21 cellular contexts compared by ENCODE assay signal in the genomic region with DNA sequence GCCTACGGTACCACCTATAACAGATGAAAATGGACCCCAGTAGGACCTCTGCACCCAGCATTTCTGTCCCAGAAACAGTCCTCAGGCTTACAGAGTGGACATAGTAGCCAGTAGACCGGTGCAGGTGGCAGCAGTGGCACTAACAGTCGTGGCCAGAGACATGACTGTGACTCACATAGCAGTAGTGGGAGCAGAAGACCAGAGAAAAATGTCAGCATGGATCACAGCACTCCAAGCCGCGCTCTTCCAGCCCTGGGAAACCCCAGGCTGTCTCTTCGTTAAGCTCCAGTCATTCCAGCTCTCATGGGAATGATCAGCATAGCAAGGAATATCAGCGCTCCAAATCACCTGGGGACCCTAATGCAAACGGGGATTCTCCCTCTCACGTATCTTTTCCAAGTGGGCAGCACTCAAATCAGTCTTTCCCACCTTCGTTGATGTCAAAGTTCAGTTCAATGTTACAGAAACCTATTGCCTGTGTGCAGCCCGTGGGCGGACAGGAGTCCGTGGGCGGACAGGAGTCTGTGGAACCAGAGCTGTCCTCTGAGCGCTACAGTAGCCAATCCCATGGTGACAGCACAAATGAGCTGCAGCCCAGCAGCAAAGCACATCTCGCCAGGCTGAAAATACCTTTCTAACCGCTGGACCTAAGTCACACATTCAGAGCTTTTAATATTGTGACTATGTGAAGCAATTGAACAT. TPM values are rescaled to one million over a fixed set of nuclear protein-coding genes. Genes with fewer than 3 reads are reported as not detected.
A peak's percentile ranks its signal among the peaks of the same experiment; 100 is the strongest.
DNase-seq lines count a peak whose midpoint lies in the region; ATAC-seq, FAIRE-seq and TF ChIP-seq lines count a peak whose summit lies in the region.
"Had no signal": no experiment of that assay in that cellular context is flagged by ENCODE, and none has a peak within 500 bp of the region (broad histone marks: within the 10 kb centered on the region; RNA-seq: fewer than 3 reads in every experiment).

No MANE protein-coding gene starts in this region.

- no peak for ATAC-seq in HCT116
- ATAC-seq: SK-N-SH treated with all-trans-retinoic acid at 6 μM for 48 hours had no signal

- POLR2A ChIA-PET in HCT116 (lab: Charles Lee): no interaction called here

- no peaks in the 10 kb centered on the region for H3K36me3 ChIP-seq in HCT116 (ENCODE audit: control insufficient read depth in 1 of 2, insufficient read depth in 2 of 2, low read length in 2 of 2)

- RAD21 ChIA-PET in HCT116 (lab: Charles Lee; ENCODE audit: low non-redundant PET in 1 of 2, low total read pairs in 2 of 2, uncharacterized antibody in 2 of 2, unreplicated experiment in 2 of 2): no interaction called here

- no peaks in the 10 kb centered on the region for H3K9me3 ChIP-seq in HCT116 (ENCODE audit: control insufficient read depth in 1 of 2, insufficient read depth in 1 of 2, low read depth in 1 of 2, low read length in 2 of 2)

- H3K27ac ChIP-seq in HCT116 (ENCODE audit: low read depth, low read length): no peak overlapping the region
- H3K27ac ChIP-seq: C4-2B, GM23248 had no signal

- H3K27me3 ChIP-seq in HCT116 (ENCODE audit: insufficient read depth, low read length): peaks cover 54% of the 10 kb centered on the region

- H3K9me2 ChIP-seq in HCT116 (ENCODE audit: insufficient read depth): no peaks in the 10 kb centered on the region

- TF ChIP-seq RAD21 in HCT116 (IDR thresholded peaks at IDR 0.05; ENCODE audit: low read depth): no peak

- CTCF ChIA-PET in HCT116 (lab: Charles Lee): interaction anchor here (1.1 to 1.5 kb wide), 3 partner anchors 12 to 684 kb away, joined by 3 to 4 read pairs (median 3); no protein-coding TSS in a partner anchor

- H3K4me2 ChIP-seq in HCT116 (ENCODE audit: low read length): no peak overlapping the region

- intact Hi-C loops in HCT116 (cut with micrococcal nuclease): no loop called here

- no peak for TF ChIP-seq CTCF in HCT116 (IDR thresholded peaks at IDR 0.05 in 2 of 3, conservative IDR thresholded peaks at IDR 0.05 in 1 of 3; ENCODE audit: borderline replicate concordance in 1 of 3, insufficient read depth in 1 of 3, low read depth in 2 of 3, low read length in 2 of 3)

- no peak overlapping the region for H3K4me3 ChIP-seq in HCT116 (replicated peaks in 1 of 2; ENCODE audit: low read depth in 1 of 2, low read length in 2 of 2)
- H3K4me3 ChIP-seq: GM23248 had no signal

- H3K4me1 ChIP-seq in HCT116 (ENCODE audit: control insufficient read depth in 1 of 2, insufficient read depth in 2 of 2, low read length in 2 of 2): peaks cover 2 to 7% of the 10 kb centered on the region in 2 experiments; a peak in 1 of 4 replicates

- no TSS peak for BruUV-seq in HCT116 (replicated peaks; lab: Mats Ljungman, UMichigan)

- H2AFZ ChIP-seq in HCT116 (ENCODE audit: low read depth, low read length, poor library complexity, severe bottlenecking): no peak overlapping the region
- H2AFZ ChIP-seq: GM23248 had no signal

- no peak for TF ChIP-seq POLR2A in HCT116 (IDR thresholded peaks at IDR 0.05; ENCODE audit: borderline replicate concordance, extremely low read depth, insufficient read depth, insufficient read length)

- FAIRE-seq in RCC 7860 (lab: Jason Lieb, UNC): no peak

- no peaks in the 10 kb centered on the region for H4K20me1 ChIP-seq in HCT116 (ENCODE audit: insufficient read depth)

- no peak for DNase-seq in HCT116 (ENCODE audit: low read depth, low spot score)
- peak; percentile 53 for DNase-seq in RCC 7860 (ENCODE audit: low spot score)
- DNase-seq in kidney glomerular epithelial cell (lab: John Stamatoyannopoulos, UW): peak; percentile 44
- DNase-seq in renal cortical epithelial cell (ENCODE audit: low read depth): peak; percentile 40
- no peak for DNase-seq in hepatic stellate cell (ENCODE audit: low spot score)
- DNase-seq in DMS79 (lab: John Stamatoyannopoulos, UW): no peak
- no peak for DNase-seq in amniotic stem cell (lab: John Stamatoyannopoulos, UW)
- DNase-seq in NCI-H2227 treated with DMSO at 0.1 percent for 48 hours (lab: John Stamatoyannopoulos, UW): no peak
- DNase-seq: GM23248; Karpas-422; NCI-H1417 treated with DMSO at 0.1 percent for 48 hours; NCI-H1930; NCI-H2171; NCI-H446; NK-92 treated with Interleukin-12 subunit alpha and Interleukin-12 subunit beta, amount 100 ng/mL, for 24 hours; SHP77 treated with DMSO at 0.1 percent for 48 hours had no signal

- H3K79me2 ChIP-seq in HCT116 (ENCODE audit: insufficient read depth, low read length): no peaks in the 10 kb centered on the region

- H3K9ac ChIP-seq in HCT116 (ENCODE audit: low read length): no peak overlapping the region
- H3K9ac ChIP-seq: GM23248 had no signal

TF ChIP-seq in HCT116, 20 proteins besides CTCF, POLR2A, EP300 and RAD21:
- TF ChIP-seq EGR1 (IDR thresholded peaks at IDR 0.05; ENCODE audit: low read depth) (0 out of 2 replicates have a peak, but pooled peaks have one; percentile 23), EZH2phosphoT487 (IDR thresholded peaks at IDR 0.05; ENCODE audit: borderline replicate concordance) (0 out of 2 replicates have a peak, but pooled peaks have one; percentile 56), ZNF274 (IDR thresholded peaks at IDR 0.05; ENCODE audit: low read depth, low read length) (no peak)

RNA-seq across cellular contexts. Expression of a gene that starts 10.5 kb away (rescaled TPM):
- not detected for total RNA-seq in HCT116 (2021; ENCODE audit: unreplicated experiment)
- not detected in 2 replicates for polyA plus RNA-seq in HCT116 (2012)
- not detected in 2 replicates for total RNA-seq in renal cortical epithelial cell
- total RNA-seq: A673, GM23248, MCF 10A, RPMI7951 had no signal
- polyA plus RNA-seq: GM23248 had no signal

Comparison
In these comparisons a context has a peak if more than half of its experiments do, and no peak if none do; other contexts are left out.
1. DNase-seq: peak in RCC 7860 (single experiment), kidney glomerular epithelial cell (single experiment) and renal cortical epithelial cell (single experiment); none in HCT116 (single experiment), hepatic stellate cell (single experiment), DMS79 (single experiment), amniotic stem cell (single experiment) and NCI-H2227 treated with DMSO at 0.1 percent for 48 hours (single experiment).